In genomic region chr5:146751781-146752401, GRCh38 we compare ENCODE assay signal across 8 cellular contexts.
DNase-seq lines count a peak whose midpoint lies in the region; ATAC-seq and TF ChIP-seq lines count a peak whose summit lies in the region.

No MANE protein-coding gene starts in this region.

- no peaks in the 10 kb centered on the region for H3K36me3 Mint-ChIP-seq in activated T-helper 17 cell treated with anti-CD3 and anti-CD28 coated beads, Interleukin-2, amount 50 U/mL, for 72 hours (ENCODE audit: low read depth)

- TF ChIP-seq POLR2A in gastroesophageal sphincter (IDR thresholded peaks at IDR 0.05) = no peak

- peak; percentile 98 for ATAC-seq in HG03558 (IDR thresholded peaks at IDR 0.05; ENCODE audit: extremely low read depth, unreplicated experiment)
- peak; percentile 97 for ATAC-seq in activated T-helper 17 cell treated with anti-CD3 and anti-CD28 coated beads, Interleukin-2, amount 50 U/mL, for 72 hours (replicated peaks)
- no peak for ATAC-seq in gastroesophageal sphincter

- no peak overlapping the region for H3K4me3 ChIP-seq in gastroesophageal sphincter
- H3K4me3 ChIP-seq in foreskin fibroblast (ENCODE audit: low read depth in 1 of 2, low read length in 2 of 2) = no peak overlapping the region

- no peaks in the 10 kb centered on the region for H3K27me3 Mint-ChIP-seq in activated T-helper 17 cell treated with anti-CD3 and anti-CD28 coated beads, Interleukin-2, amount 50 U/mL, for 72 hours

- no peaks in the 10 kb centered on the region for H3K36me3 ChIP-seq in gastroesophageal sphincter

- POLR2A ChIA-PET in GM10248 (lab: Yijun Ruan, JAX) = no interaction called here

- H3K9me3 ChIP-seq in gastroesophageal sphincter = peaks cover 0 to 12% (median 0%) of the 10 kb centered on the region in 3 donors

- 73 to 83% methylated on average over 3 of the region's 3 CpGs for WGBS in gastroesophageal sphincter (ENCODE audit: low coverage in 1 of 2), 2 donors

- peaks cover 38% of the 10 kb centered on the region for H3K4me1 Mint-ChIP-seq in activated T-helper 17 cell treated with anti-CD3 and anti-CD28 coated beads, Interleukin-2, amount 50 U/mL, for 72 hours

- peak overlapping the region; percentile 47 for H3K4me3 Mint-ChIP-seq in activated T-helper 17 cell treated with anti-CD3 and anti-CD28 coated beads, Interleukin-2, amount 50 U/mL, for 72 hours

- H3K9me3 Mint-ChIP-seq in activated T-helper 17 cell treated with anti-CD3 and anti-CD28 coated beads, Interleukin-2, amount 50 U/mL, for 72 hours = no peaks in the 10 kb centered on the region

- TF ChIP-seq CTCF in gastroesophageal sphincter (IDR thresholded peaks at IDR 0.05) (no peak), GM10248 (IDR thresholded peaks at IDR 0.05; ENCODE audit: control extremely low read depth, extremely low read depth, low read depth, missing control alignments) (no peak), foreskin fibroblast (IDR thresholded peaks at IDR 0.05; ENCODE audit: low read depth, low read length) (no peak)

- peak overlapping the region; percentile 71 for H3K27ac Mint-ChIP-seq in activated T-helper 17 cell treated with anti-CD3 and anti-CD28 coated beads, Interleukin-2, amount 50 U/mL, for 72 hours

- H3K27me3 ChIP-seq in gastroesophageal sphincter = no peaks in the 10 kb centered on the region

- DNase-seq in NCI-H82 (lab: John Stamatoyannopoulos, UW) (peak; percentile 21), NCI-H82 treated with DMSO at 0.1 percent for 48 hours (lab: John Stamatoyannopoulos, UW; ENCODE audit: unreplicated experiment) (no peak), GM10248 (ENCODE audit: extremely low spot score) (no peak), foreskin fibroblast (no peak)
- peak; percentile 43 for DNase-seq in stimulated activated CD8-positive, alpha-beta memory T cell treated with anti-CD3 and anti-CD28 coated beads, Interleukin-4, amount 100 ng/mL, for 24 hours (ENCODE audit: low read depth)

- no peaks in the 10 kb centered on the region for H3K4me1 ChIP-seq in gastroesophageal sphincter

- TF ChIP-seq EP300 in gastroesophageal sphincter (IDR thresholded peaks at IDR 0.05) = no peak

- CTCF ChIA-PET in GM10248 (lab: Yijun Ruan, JAX) = no interaction called here

- no peak overlapping the region for H3K27ac ChIP-seq in gastroesophageal sphincter

Comparison
In these comparisons a context has a peak if more than half of its experiments do, and no peak if none do; other contexts are left out.
1. DNase-seq: peak in NCI-H82 (single experiment) and stimulated activated CD8-positive, alpha-beta memory T cell treated with anti-CD3 and anti-CD28 coated beads, Interleukin-4, amount 100 ng/mL, for 24 hours (single experiment); none in NCI-H82 treated with DMSO at 0.1 percent for 48 hours (single experiment), GM10248 (single experiment) and foreskin fibroblast (0 of 2).